In the genomic region with DNA sequence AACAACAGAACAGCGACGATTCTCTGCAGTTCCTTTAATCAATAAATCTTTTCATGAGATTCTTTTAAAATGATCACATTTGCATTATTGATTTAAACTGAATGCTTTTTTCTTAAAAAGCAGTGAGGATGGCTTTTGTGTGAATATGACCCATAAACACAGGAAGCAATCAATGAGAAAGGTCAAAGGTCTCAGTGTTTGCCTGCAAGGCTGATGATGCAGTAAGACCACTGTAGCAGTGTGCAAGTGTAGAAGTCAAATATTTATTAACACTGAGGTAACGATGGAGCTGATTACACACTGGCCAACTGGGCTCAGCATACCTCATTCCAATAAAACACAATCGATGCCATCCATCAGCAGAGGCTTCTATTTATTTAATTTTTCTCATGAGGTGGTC, we compare ENCODE assay signal across 27 cellular contexts.
"Had no signal": no experiment of that assay in that cellular context is flagged by ENCODE, and none has a peak within 500 bp of the region (broad histone marks: within the 10 kb centered on the region; RNA-seq: fewer than 3 reads in every experiment).

No MANE protein-coding gene starts in this region.

- H3K9me3 ChIP-seq: lower lobe of right lung, ovary, prostate gland, suprapubic skin, thoracic aorta, tibial artery, upper lobe of right lung had no signal

- DNase-seq: hippocampal formation; kidney glomerular epithelial cell; left cardiac atrium; lower lobe of right lung; mammary epithelial cell; mesendoderm; naive B cell; natural killer cell; nephron progenitor cell; ovary; right cardiac atrium; stimulated activated CD4-positive, alpha-beta T cell treated with anti-CD3 and anti-CD28 coated beads, Interleukin-12 subunit alpha, Interleukin-12 subunit beta, amount 100 ng/mL, for 4 hours; stimulated activated CD4-positive, alpha-beta T cell treated with anti-CD3 and anti-CD28 coated beads, Interleukin-15, amount 100 ng/mL, for 24 hours; stimulated activated CD4-positive, alpha-beta T cell treated with anti-CD3 and anti-CD28 coated beads, Interleukin-4, amount 100 ng/mL, for 24 hours; stimulated activated naive CD4-positive, alpha-beta T cell; tibial artery; trophoblast cell; upper lobe of right lung had no signal

- FAIRE-seq: keratinocyte, urothelium cell line had no signal

- H3K27ac ChIP-seq: lower lobe of right lung, ovary, prostate gland, skin epidermis, suprapubic skin, thoracic aorta, tibial artery, upper lobe of right lung had no signal

- H3K4me1 ChIP-seq: lower lobe of right lung, prostate gland, suprapubic skin, tibial artery, upper lobe of right lung had no signal

- ATAC-seq: left cardiac atrium; left lobe of liver; lower lobe of right lung; natural killer cell; right cardiac atrium; sciatic nerve; stimulated activated effector memory CD8-positive, alpha-beta T cell treated with anti-CD3 and anti-CD28 coated beads, Interleukin-12 subunit alpha, Interleukin-12 subunit beta, amount 100 ng/mL, for 72 hours; upper lobe of right lung had no signal

- H3K36me3 ChIP-seq: lower lobe of right lung, ovary, prostate gland, suprapubic skin, thoracic aorta, tibial artery, upper lobe of right lung had no signal

- H3K4me3 ChIP-seq: lower lobe of right lung, ovary, prostate gland, skin epidermis, suprapubic skin, thoracic aorta, tibial artery, upper lobe of right lung had no signal

- H3K27me3 ChIP-seq: ovary, suprapubic skin, tibial artery, upper lobe of right lung had no signal
